In genomic region chr2:235608200-235608591, GRCh38 we compare ENCODE assay signal across 29 cellular contexts.
A peak's percentile ranks its signal among the peaks of the same experiment; 100 is the strongest.
DNase-seq lines count a peak whose midpoint lies in the region; ATAC-seq, FAIRE-seq and TF ChIP-seq lines count a peak whose summit lies in the region.
"Had no signal": no experiment of that assay in that cellular context is flagged by ENCODE, and none has a peak within 500 bp of the region (broad histone marks: within the 10 kb centered on the region; RNA-seq: fewer than 3 reads in every experiment).

No MANE protein-coding gene starts in this region.

- H3K36me3 ChIP-seq in skeletal muscle satellite cell (ENCODE audit: insufficient read depth, low read length) (no peaks in the 10 kb centered on the region), GM23338 (ENCODE audit: insufficient read depth) (no peaks in the 10 kb centered on the region)
- H3K36me3 ChIP-seq: BLaER1, thyroid gland had no signal

- H3K36me3 Mint-ChIP-seq in GM23338 (ENCODE audit: low read depth), result peaks cover under 1% of the 10 kb centered on the region; the same call in 1 of the 3 replicates
- H3K36me3 Mint-ChIP-seq: activated naive CD8-positive, alpha-beta T cell treated with anti-CD3 and anti-CD28 coated beads, Interleukin-2, amount 10 ng/mL, durations not matched to agents 7 days and 5 days; naive thymus-derived CD8-positive, alpha-beta T cell; stimulated activated memory B cell treated with anti-CD40 and anti-IgM and Interleukin-4, amounts not matched to agents 10 μg/mL and 1 μg/mL and 100 μg/mL, for 72 hours had no signal

- ATAC-seq in GM23338, result no peak
- ATAC-seq: A549; naive thymus-derived CD8-positive, alpha-beta T cell; stimulated activated memory B cell treated with anti-CD40 and anti-IgM and Interleukin-4, amounts not matched to agents 10 μg/mL and 1 μg/mL and 100 μg/mL, for 72 hours; WTC11 had no signal

- H3K4me3 Mint-ChIP-seq in GM23338, result no peak overlapping the region
- H3K4me3 Mint-ChIP-seq: activated naive CD8-positive, alpha-beta T cell treated with anti-CD3 and anti-CD28 coated beads, Interleukin-2, amount 10 ng/mL, durations not matched to agents 7 days and 5 days; naive thymus-derived CD8-positive, alpha-beta T cell; stimulated activated memory B cell treated with anti-CD40 and anti-IgM and Interleukin-4, amounts not matched to agents 10 μg/mL and 1 μg/mL and 100 μg/mL, for 72 hours; T-helper 2 cell treated with Interferon-gamma antibody and Interleukin-4, amounts not matched to agents 5 μg/mL and 100 μg/mL, for 36 hours; WTC11 had no signal

- H3K9ac ChIP-seq in skeletal muscle satellite cell (ENCODE audit: low read depth, low read length), result peak overlapping the region; percentile 61
- H3K9ac ChIP-seq: BLaER1, parathyroid adenoma, SK-N-SH had no signal

- no peaks in the 10 kb centered on the region for H3K27me3 ChIP-seq in layer of hippocampus (ENCODE audit: control insufficient read depth, insufficient read depth, low read length)
- no peaks in the 10 kb centered on the region for H3K27me3 ChIP-seq in skeletal muscle satellite cell (ENCODE audit: control insufficient read depth, insufficient read depth, low read length)
- no peaks in the 10 kb centered on the region for H3K27me3 ChIP-seq in GM23338 (ENCODE audit: insufficient read depth)
- H3K27me3 ChIP-seq: BLaER1, thyroid gland had no signal

- no peak overlapping the region for H3K27ac Mint-ChIP-seq in GM23338
- H3K27ac Mint-ChIP-seq: activated naive CD8-positive, alpha-beta T cell treated with anti-CD3 and anti-CD28 coated beads, Interleukin-2, amount 10 ng/mL, durations not matched to agents 7 days and 5 days; naive thymus-derived CD8-positive, alpha-beta T cell; stimulated activated memory B cell treated with anti-CD40 and anti-IgM and Interleukin-4, amounts not matched to agents 10 μg/mL and 1 μg/mL and 100 μg/mL, for 72 hours; T-helper 2 cell treated with Interferon-gamma antibody and Interleukin-4, amounts not matched to agents 5 μg/mL and 100 μg/mL, for 36 hours; WTC11 had no signal

- FAIRE-seq in urothelium cell line (lab: Jason Lieb, UNC), result no peak
- FAIRE-seq: A549, endothelial cell of umbilical vein, kidney had no signal

- no peaks in the 10 kb centered on the region for H3K9me3 ChIP-seq in skeletal muscle satellite cell (replicated peaks; ENCODE audit: low read length)
- H3K9me3 ChIP-seq: A549, Caco-2, SK-N-SH, thyroid gland had no signal

- H3K4me3 ChIP-seq in coronary artery (no peak overlapping the region), skeletal muscle satellite cell (ENCODE audit: low read length) (no peak overlapping the region), GM23338 (no peak overlapping the region)
- H3K4me3 ChIP-seq: A549, BLaER1, thyroid gland had no signal

- peaks cover 80% of the 10 kb centered on the region for H3K79me2 ChIP-seq in GM23338 (replicated peaks; ENCODE audit: insufficient read depth)

- in situ Hi-C loops in G401 (cut with HindIII; ENCODE audit: low sequenced_read_pairs), result no loop called here

- peaks cover 16% of the 10 kb centered on the region for H4K20me1 ChIP-seq in GM23338 (replicated peaks; ENCODE audit: insufficient read depth)

- DNase-seq in G401 (ENCODE audit: low spot score) (peak; percentile 80), coronary artery (ENCODE audit: low spot score) (no peak), NCI-H2081 treated with DMSO at 0.1 percent for 48 hours (lab: John Stamatoyannopoulos, UW) (no peak), NCI-H2227 treated with DMSO at 0.1 percent for 48 hours (lab: John Stamatoyannopoulos, UW) (no peak), GM23338 (ENCODE audit: low spot score) (no peak), urothelium cell line (ENCODE audit: low spot score) (no peak)
- DNase-seq: activated CD4-positive, alpha-beta T cell treated with anti-CD3 and anti-CD28 coated beads, Interleukin-2, amount 50 U/mL, for 4 hours; activated CD8-positive, alpha-beta memory T cell treated with anti-CD3 and anti-CD28 coated beads, Interleukin-2, amount 50 U/mL, for 48 hours; activated naive CD8-positive, alpha-beta T cell treated with anti-CD3 and anti-CD28 coated beads, Interleukin-2, amount 10 ng/mL, durations not matched to agents 7 days and 5 days; Caco-2; dermis blood vessel endothelial cell; DND-41; KG1; kidney; mesendoderm; NCI-H146; NCI-H526 treated with DMSO at 0.1 percent for 48 hours; SK-N-SH; thyroid gland had no signal

- TF ChIP-seq CTCF in coronary artery (IDR thresholded peaks at IDR 0.05), result no peak
- TF ChIP-seq CTCF in GM23338 (conservative IDR thresholded peaks at IDR 0.05; ENCODE audit: low read depth in 2 of 2), result no peak

- H3K27me3 Mint-ChIP-seq in GM23338 (ENCODE audit: insufficient read depth, low read depth, poor library complexity), result peaks cover 5% of the 10 kb centered on the region
- H3K27me3 Mint-ChIP-seq: activated naive CD8-positive, alpha-beta T cell treated with anti-CD3 and anti-CD28 coated beads, Interleukin-2, amount 10 ng/mL, durations not matched to agents 7 days and 5 days had no signal

- H3K9me2 ChIP-seq in GM23338 (ENCODE audit: insufficient read depth), result no peaks in the 10 kb centered on the region
- H3K9me2 ChIP-seq: SK-N-SH had no signal

- no peak overlapping the region for H2AFZ ChIP-seq in GM23338
- H2AFZ ChIP-seq: parathyroid adenoma had no signal

- H3K27ac ChIP-seq in coronary artery (peak overlapping the region; percentile 46 to 82), layer of hippocampus (ENCODE audit: low read depth, low read length) (peak overlapping the region; percentile 90), GM23338 (ENCODE audit: low read depth) (no peak overlapping the region)
- H3K27ac ChIP-seq: A549, BLaER1, parathyroid adenoma had no signal

- H3K9me3 Mint-ChIP-seq in GM23338, result peaks cover under 1% of the 10 kb centered on the region; the same call in 2 of the 3 replicates

- H3K4me1 Mint-ChIP-seq in GM23338, result peaks cover 44% of the 10 kb centered on the region
- H3K4me1 Mint-ChIP-seq: activated naive CD8-positive, alpha-beta T cell treated with anti-CD3 and anti-CD28 coated beads, Interleukin-2, amount 10 ng/mL, durations not matched to agents 7 days and 5 days; naive thymus-derived CD8-positive, alpha-beta T cell; stimulated activated memory B cell treated with anti-CD40 and anti-IgM and Interleukin-4, amounts not matched to agents 10 μg/mL and 1 μg/mL and 100 μg/mL, for 72 hours had no signal

- no peaks in the 10 kb centered on the region for H3F3A ChIP-seq in GM23338 (replicated peaks; ENCODE audit: low read depth)

- H3K4me1 ChIP-seq in skeletal muscle satellite cell (ENCODE audit: control insufficient read depth, insufficient read depth, low read length), result peaks cover 37% of the 10 kb centered on the region
- peaks cover 8% of the 10 kb centered on the region; the same call in 1 of the 2 replicates for H3K4me1 ChIP-seq in GM23338 (ENCODE audit: insufficient read depth)
- H3K4me1 ChIP-seq: A549, Caco-2 had no signal

- peak overlapping the region; percentile 66 for H3K4me2 ChIP-seq in skeletal muscle satellite cell (ENCODE audit: low read length)
- H3K4me2 ChIP-seq in GM23338, result no peak overlapping the region
- H3K4me2 ChIP-seq: A549, BLaER1, SK-N-SH had no signal

TF ChIP-seq in GM23338, 12 proteins besides CTCF, POLR2A, EP300 and RAD21:
- TF ChIP-seq NANOG (IDR thresholded peaks at IDR 0.05; ENCODE audit: borderline replicate concordance) (no peak), CREB1 (CRISPR knock-in tag; IDR thresholded peaks at IDR 0.05; ENCODE audit: low read depth) (no peak), ZNF331 (CRISPR knock-in tag; IDR thresholded peaks at IDR 0.05; ENCODE audit: low read depth) (no peak), ZNF114 (CRISPR knock-in tag; IDR thresholded peaks at IDR 0.05) (no peak)
